ENCODE assay signal across 10 cellular contexts in the genomic region with DNA sequence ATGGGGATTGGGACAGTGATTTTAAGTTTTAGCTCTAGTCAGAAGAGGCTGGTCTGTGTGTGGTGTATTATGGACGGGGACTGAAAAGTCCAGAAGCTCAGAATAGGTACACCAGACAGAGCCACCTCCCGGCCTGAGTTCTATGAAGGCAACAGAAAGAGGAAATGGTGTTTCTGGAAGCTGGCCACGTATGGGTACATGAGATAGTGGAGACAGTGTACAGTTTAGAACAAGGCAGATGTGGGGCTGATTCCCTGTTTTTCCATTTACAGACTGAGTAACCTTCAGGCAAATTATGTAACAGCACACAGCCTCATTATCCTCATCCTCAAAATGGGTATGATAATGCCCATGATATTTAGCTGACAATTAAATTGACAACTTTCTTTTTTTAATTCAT. TPM values are rescaled to one million over a fixed set of nuclear protein-coding genes. Genes with fewer than 3 reads are reported as not detected.
DNase-seq lines count a peak whose midpoint lies in the region; ATAC-seq, FAIRE-seq and TF ChIP-seq lines count a peak whose summit lies in the region.
"Had no signal": no experiment of that assay in that cellular context is flagged by ENCODE, and none has a peak within 500 bp of the region (broad histone marks: within the 10 kb centered on the region; RNA-seq: fewer than 3 reads in every experiment).

No MANE protein-coding gene starts in this region.

- no peak overlapping the region for H2BK5ac ChIP-seq in mesenchymal stem cell (ENCODE audit: low read depth, low read length, poor library complexity, severe bottlenecking)

- no peak overlapping the region for H2BK12ac ChIP-seq in mesenchymal stem cell (ENCODE audit: low read length in 2 of 2)

- DNase-seq in BJ (ENCODE audit: low read depth) (no peak), HUDEP-2 (lab: John Stamatoyannopoulos, UW; ENCODE audit: unreplicated experiment in 76 of 76) (peak in 72 of 76 experiments; percentile 35 to 91 (median 78)), astrocyte (ENCODE audit: low read depth) (no peak), mesenchymal stem cell (peak; percentile 3), NCI-H2196 treated with DMSO at 0.1 percent for 48 hours (lab: John Stamatoyannopoulos, UW; ENCODE audit: unreplicated experiment) (no peak), tibial nerve (ENCODE audit: low spot score in 2 of 2) (no peak), right atrium auricular region (ENCODE audit: low spot score) (no peak)

- H2BK15ac ChIP-seq in mesenchymal stem cell (ENCODE audit: low read depth, poor library complexity, severe bottlenecking): no peak overlapping the region

- peaks cover 8% of the 10 kb centered on the region for H3K36me3 Mint-ChIP-seq in astrocyte (ENCODE audit: low read depth, unreplicated experiment)

- POLR2A ChIA-PET in BJ (lab: Charles Lee): no interaction called here

- no peak overlapping the region for H3K23ac ChIP-seq in mesenchymal stem cell (ENCODE audit: low read length in 2 of 2)

- TF ChIP-seq CTCF in BJ (IDR thresholded peaks at IDR 0.05; ENCODE audit: insufficient read depth, low read depth, low read length): no peak
- TF ChIP-seq CTCF in astrocyte (IDR thresholded peaks at IDR 0.05; ENCODE audit: insufficient read depth, low read depth, low read length): no peak
- no peak for TF ChIP-seq CTCF in tibial nerve (IDR thresholded peaks at IDR 0.05)
- TF ChIP-seq CTCF in right atrium auricular region (IDR thresholded peaks at IDR 0.05): no peak

- TF ChIP-seq EP300 in tibial nerve (IDR thresholded peaks at IDR 0.05): no peak

- H3K27ac Mint-ChIP-seq in astrocyte (ENCODE audit: unreplicated experiment): peak overlapping the region; percentile 86

- WGBS in mesenchymal stem cell: 56% methylated on average over 3 of the region's 3 CpGs
- 69 to 77% methylated on average over 3 of the region's 3 CpGs for whole genome bisulfite sequencing in tibial nerve, 2 donors

- no peak overlapping the region for H2AK5ac ChIP-seq in mesenchymal stem cell (ENCODE audit: low read length, severe bottlenecking)

- H2AFZ ChIP-seq in astrocyte (ENCODE audit: low read depth, low read length): no peak overlapping the region
- H2AFZ ChIP-seq in mesenchymal stem cell (ENCODE audit: low read depth, low read length): no peak overlapping the region

- H3K36me3 ChIP-seq in BJ (ENCODE audit: control insufficient read depth, insufficient read depth, low read length) (peaks cover 8% of the 10 kb centered on the region), astrocyte (ENCODE audit: insufficient read depth, low read length) (peaks cover 6% of the 10 kb centered on the region), mesenchymal stem cell (ENCODE audit: control insufficient read depth in 1 of 2, insufficient read depth in 2 of 2, low read depth in 1 of 2, low read length in 2 of 2) (peaks cover 7 to 37% of the 10 kb centered on the region in 2 experiments), tibial nerve (peaks cover 0 to 33% (median 0%) of the 10 kb centered on the region in 3 donors), right atrium auricular region (peaks cover 21% of the 10 kb centered on the region)

- H3K9me3 Mint-ChIP-seq in astrocyte (ENCODE audit: unreplicated experiment): no peaks in the 10 kb centered on the region

- H3K4me3 Mint-ChIP-seq in astrocyte (ENCODE audit: unreplicated experiment): peak overlapping the region; percentile 93

- H3K79me1 ChIP-seq in mesenchymal stem cell (replicated peaks; ENCODE audit: low read length, poor library complexity, severe bottlenecking): peaks cover 19% of the 10 kb centered on the region

- H3K79me2 ChIP-seq in astrocyte (ENCODE audit: insufficient read depth, low read length): peaks cover 39% of the 10 kb centered on the region

- no peak for TF ChIP-seq POLR2A in tibial nerve (IDR thresholded peaks at IDR 0.05)

- H3K27me3 Mint-ChIP-seq in astrocyte (ENCODE audit: low read depth, unreplicated experiment): peaks cover 7% of the 10 kb centered on the region

- peaks cover 18% of the 10 kb centered on the region for H3K4me1 Mint-ChIP-seq in astrocyte (ENCODE audit: low read depth, unreplicated experiment)

- H3K18ac ChIP-seq in mesenchymal stem cell (ENCODE audit: low read depth in 1 of 2, low read length in 2 of 2): no peak overlapping the region

- peaks cover 11% of the 10 kb centered on the region for H4K20me1 ChIP-seq in astrocyte (ENCODE audit: insufficient read depth, low read length)

- H4K8ac ChIP-seq in mesenchymal stem cell (ENCODE audit: low read length): no peak overlapping the region

- H3K4me3 ChIP-seq in BJ (ENCODE audit: low read depth, low read length) (peak overlapping the region; percentile 69; the same call in 1 of the 2 replicates), astrocyte (ENCODE audit: insufficient read depth, low read depth, low read length) (peak overlapping the region; percentile 77), mesenchymal stem cell (ENCODE audit: insufficient read depth in 1 of 2, low read depth in 1 of 2, low read length in 2 of 2) (peak overlapping the region in 1 of 2 experiments; percentile 95), tibial nerve (peak overlapping the region in 1 of 4 donors; percentile 73), right atrium auricular region (peak overlapping the region in 1 of 2 donors; percentile 61)

- H3K4me2 ChIP-seq in astrocyte (ENCODE audit: low read length) (peak overlapping the region; percentile 94), mesenchymal stem cell (ENCODE audit: low read length, poor library complexity, severe bottlenecking) (peak overlapping the region; percentile 83)

- no peak overlapping the region for H2BK120ac ChIP-seq in mesenchymal stem cell (ENCODE audit: low read depth, low read length)

- no peak overlapping the region for H4K91ac ChIP-seq in mesenchymal stem cell (ENCODE audit: low read length)

- H3K4ac ChIP-seq in mesenchymal stem cell (ENCODE audit: low read depth in 1 of 2, low read length in 2 of 2): no peak overlapping the region

- ATAC-seq in GM18870 (IDR thresholded peaks at IDR 0.05; ENCODE audit: unreplicated experiment): no peak

- no peaks in the 10 kb centered on the region for H3K9me3 ChIP-seq in astrocyte (ENCODE audit: insufficient read depth, low read depth, low read length)
- H3K9me3 ChIP-seq in mesenchymal stem cell (ENCODE audit: control insufficient read depth, low read length): no peaks in the 10 kb centered on the region
- H3K9me3 ChIP-seq in tibial nerve: no peaks in the 10 kb centered on the region
- H3K9me3 ChIP-seq in right atrium auricular region: no peaks in the 10 kb centered on the region

- H3K14ac ChIP-seq in mesenchymal stem cell (ENCODE audit: low read length in 2 of 2): no peak overlapping the region

- H3K27me3 ChIP-seq in BJ (ENCODE audit: control insufficient read depth, insufficient read depth, low read length) (no peaks in the 10 kb centered on the region), astrocyte (ENCODE audit: insufficient read depth, low read length) (no peaks in the 10 kb centered on the region), mesenchymal stem cell (ENCODE audit: control insufficient read depth in 1 of 2, insufficient read depth in 1 of 2, low read length in 2 of 2) (no peaks in the 10 kb centered on the region), tibial nerve (peaks cover 0 to 12% of the 10 kb centered on the region in 2 donors), right atrium auricular region (no peaks in the 10 kb centered on the region)

- H3K9ac ChIP-seq in astrocyte (ENCODE audit: low read length): peak overlapping the region; percentile 92
- peak overlapping the region; percentile 92 for H3K9ac ChIP-seq in mesenchymal stem cell (ENCODE audit: low read length)

- CTCF ChIA-PET in BJ (lab: Yijun Ruan, JAX): interaction anchor here (0.9 kb wide), 1 partner anchor 57 kb away, joined by 3 read pairs; no protein-coding TSS in a partner anchor

- H3K4me1 ChIP-seq in astrocyte (ENCODE audit: insufficient read depth, low read length): peaks cover 15% of the 10 kb centered on the region
- H3K4me1 ChIP-seq in mesenchymal stem cell (ENCODE audit: control insufficient read depth, insufficient read depth, low read depth, low read length): peaks cover 11% of the 10 kb centered on the region
- H3K4me1 ChIP-seq in tibial nerve: peaks cover 0 to 23% (median 9%) of the 10 kb centered on the region in 4 donors
- H3K4me1 ChIP-seq in right atrium auricular region: peaks cover 0 to 12% of the 10 kb centered on the region in 2 donors

- no peak for FAIRE-seq in astrocyte (lab: Jason Lieb, UNC)
- FAIRE-seq: urothelium cell line had no signal

- H3K27ac ChIP-seq in astrocyte (ENCODE audit: low read depth, low read length) (peak overlapping the region; percentile 76), mesenchymal stem cell (ENCODE audit: low read length, poor library complexity, severe bottlenecking) (no peak overlapping the region), tibial nerve (no peak overlapping the region), right atrium auricular region (no peak overlapping the region)

RNA-seq across cellular contexts. Expression of a gene that starts 1.3 kb away (rescaled TPM):
- polyA plus RNA-seq in BJ (2011; rRNA removed): 6.3 and 8.5 TPM in 2 replicates
- polyA minus RNA-seq in BJ (2011; rRNA and poly(A)+ RNA removed): 4.2 and 10.3 TPM in 2 replicates
- 14.3 and 15.1 TPM in 2 replicates for total RNA-seq in astrocyte
- 3.9 TPM for polyA plus RNA-seq in mesenchymal stem cell (2013, experiment 1 of 2)
- 4.1 TPM for polyA plus RNA-seq in mesenchymal stem cell (2013, experiment 2 of 2)
- 1 to 10 TPM; 4.3 to 8.5 (median 7.3) TPM for total RNA-seq in tibial nerve
- total RNA-seq in right atrium auricular region: 1 to 10 TPM; 3.0 to 4.6 TPM

RNA-seq across cellular contexts. Expression of a gene that starts 40.9 kb away (rescaled TPM):
- polyA plus RNA-seq in BJ (2011; rRNA removed): not detected in 2 replicates
- not detected in 2 replicates for polyA minus RNA-seq in BJ (2011; rRNA and poly(A)+ RNA removed)
- total RNA-seq in astrocyte (not detected in 2 replicates), tibial nerve (1 to 10 TPM in 1 of 4 donors, under 1 TPM in 3; 0.44 to 1.5 (median 0.59) TPM), right atrium auricular region (under 1 TPM; 0.16 to 0.44 TPM)
- not detected for polyA plus RNA-seq in mesenchymal stem cell (2013, experiment 1 of 2)
- not detected for polyA plus RNA-seq in mesenchymal stem cell (2013, experiment 2 of 2)

RNA-seq across cellular contexts. Expression of a gene that starts 57.8 kb away (rescaled TPM):
- polyA plus RNA-seq in BJ (2011; rRNA removed): not detected in 2 replicates
- polyA minus RNA-seq in BJ (2011; rRNA and poly(A)+ RNA removed): not detected in 2 replicates
- not detected in 2 replicates for total RNA-seq in astrocyte
- not detected for polyA plus RNA-seq in mesenchymal stem cell (2013, experiment 1 of 2)
- polyA plus RNA-seq in mesenchymal stem cell (2013, experiment 2 of 2): not detected
- 1 to 10 TPM in 3 of 4 donors, under 1 TPM in 1; 0.20 to 2.2 (median 1.6) TPM for total RNA-seq in tibial nerve
- 1 to 10 TPM in 1 of 2 donors, not detected in 1; 1.7 TPM for total RNA-seq in right atrium auricular region
- total RNA-seq: mononuclear cell had no signal

Comparison
In these comparisons a context has a peak if more than half of its experiments do, and no peak if none do; other contexts are left out.
1. DNase-seq: peak in HUDEP-2 (72 of 76) and mesenchymal stem cell (single experiment); none in BJ (single experiment), astrocyte (single experiment), NCI-H2196 treated with DMSO at 0.1 percent for 48 hours (single experiment), tibial nerve (0 of 2) and right atrium auricular region (single experiment).